1 cellular context compared by ENCODE assay signal in the genomic region with DNA sequence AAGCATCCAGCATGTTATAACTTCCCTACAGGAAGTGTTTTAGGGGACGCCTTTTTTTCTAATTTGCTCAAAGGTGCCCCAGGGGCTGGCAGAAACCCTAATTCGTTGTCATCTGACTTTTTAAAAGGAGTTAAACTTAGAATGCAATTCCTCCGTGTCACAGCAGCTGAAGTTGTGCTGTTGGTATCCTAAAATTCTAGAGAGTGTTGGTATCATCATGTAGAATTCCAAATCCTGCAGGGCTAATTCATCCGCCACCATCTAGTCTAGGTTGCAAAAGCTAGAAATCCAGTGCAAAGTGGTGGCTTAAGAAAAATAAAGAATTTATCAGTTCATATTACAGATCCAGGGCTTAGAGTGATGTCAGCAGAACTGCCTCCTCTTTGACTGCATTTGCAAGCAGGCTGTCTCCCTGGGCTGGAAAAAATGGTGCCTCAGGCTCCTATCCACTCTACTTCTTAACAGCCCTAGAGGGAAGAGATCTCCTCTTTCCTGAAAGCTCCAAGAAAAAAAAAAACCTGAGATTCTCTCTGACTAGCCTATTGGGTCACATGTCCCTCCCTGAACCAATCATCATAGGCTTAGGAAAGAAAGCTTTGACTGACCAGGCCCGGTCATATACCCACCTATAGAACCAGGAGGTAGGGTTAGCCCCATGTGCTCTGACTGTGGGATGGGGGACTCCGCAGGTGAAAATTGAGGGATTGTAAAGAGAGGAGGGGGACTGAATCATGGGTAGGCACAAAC.
TF ChIP-seq lines count a peak whose summit lies in the region.

No MANE protein-coding gene starts in this region.

TF ChIP-seq in K562, 482 proteins besides CTCF, POLR2A, EP300 and RAD21 (continued from another document):
- TF ChIP-seq, protein P1, sequence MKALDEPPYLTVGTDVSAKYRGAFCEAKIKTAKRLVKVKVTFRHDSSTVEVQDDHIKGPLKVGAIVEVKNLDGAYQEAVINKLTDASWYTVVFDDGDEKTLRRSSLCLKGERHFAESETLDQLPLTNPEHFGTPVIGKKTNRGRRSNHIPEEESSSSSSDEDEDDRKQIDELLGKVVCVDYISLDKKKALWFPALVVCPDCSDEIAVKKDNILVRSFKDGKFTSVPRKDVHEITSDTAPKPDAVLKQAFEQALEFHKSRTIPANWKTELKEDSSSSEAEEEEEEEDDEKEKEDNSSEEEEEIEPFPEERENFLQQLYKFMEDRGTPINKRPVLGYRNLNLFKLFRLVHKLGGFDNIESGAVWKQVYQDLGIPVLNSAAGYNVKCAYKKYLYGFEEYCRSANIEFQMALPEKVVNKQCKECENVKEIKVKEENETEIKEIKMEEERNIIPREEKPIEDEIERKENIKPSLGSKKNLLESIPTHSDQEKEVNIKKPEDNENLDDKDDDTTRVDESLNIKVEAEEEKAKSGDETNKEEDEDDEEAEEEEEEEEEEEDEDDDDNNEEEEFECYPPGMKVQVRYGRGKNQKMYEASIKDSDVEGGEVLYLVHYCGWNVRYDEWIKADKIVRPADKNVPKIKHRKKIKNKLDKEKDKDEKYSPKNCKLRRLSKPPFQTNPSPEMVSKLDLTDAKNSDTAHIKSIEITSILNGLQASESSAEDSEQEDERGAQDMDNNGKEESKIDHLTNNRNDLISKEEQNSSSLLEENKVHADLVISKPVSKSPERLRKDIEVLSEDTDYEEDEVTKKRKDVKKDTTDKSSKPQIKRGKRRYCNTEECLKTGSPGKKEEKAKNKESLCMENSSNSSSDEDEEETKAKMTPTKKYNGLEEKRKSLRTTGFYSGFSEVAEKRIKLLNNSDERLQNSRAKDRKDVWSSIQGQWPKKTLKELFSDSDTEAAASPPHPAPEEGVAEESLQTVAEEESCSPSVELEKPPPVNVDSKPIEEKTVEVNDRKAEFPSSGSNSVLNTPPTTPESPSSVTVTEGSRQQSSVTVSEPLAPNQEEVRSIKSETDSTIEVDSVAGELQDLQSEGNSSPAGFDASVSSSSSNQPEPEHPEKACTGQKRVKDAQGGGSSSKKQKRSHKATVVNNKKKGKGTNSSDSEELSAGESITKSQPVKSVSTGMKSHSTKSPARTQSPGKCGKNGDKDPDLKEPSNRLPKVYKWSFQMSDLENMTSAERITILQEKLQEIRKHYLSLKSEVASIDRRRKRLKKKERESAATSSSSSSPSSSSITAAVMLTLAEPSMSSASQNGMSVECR (CRISPR knock-in tag; IDR thresholded peaks at IDR 0.05) = no peak
- TF ChIP-seq GTF2E2 (tag; IDR thresholded peaks at IDR 0.05) = peak; percentile 58; the same call in 1 of the 2 replicates
- TF ChIP-seq E2F3 (CRISPR knock-in tag; IDR thresholded peaks at IDR 0.05) = no peak
- TF ChIP-seq, protein P2, sequence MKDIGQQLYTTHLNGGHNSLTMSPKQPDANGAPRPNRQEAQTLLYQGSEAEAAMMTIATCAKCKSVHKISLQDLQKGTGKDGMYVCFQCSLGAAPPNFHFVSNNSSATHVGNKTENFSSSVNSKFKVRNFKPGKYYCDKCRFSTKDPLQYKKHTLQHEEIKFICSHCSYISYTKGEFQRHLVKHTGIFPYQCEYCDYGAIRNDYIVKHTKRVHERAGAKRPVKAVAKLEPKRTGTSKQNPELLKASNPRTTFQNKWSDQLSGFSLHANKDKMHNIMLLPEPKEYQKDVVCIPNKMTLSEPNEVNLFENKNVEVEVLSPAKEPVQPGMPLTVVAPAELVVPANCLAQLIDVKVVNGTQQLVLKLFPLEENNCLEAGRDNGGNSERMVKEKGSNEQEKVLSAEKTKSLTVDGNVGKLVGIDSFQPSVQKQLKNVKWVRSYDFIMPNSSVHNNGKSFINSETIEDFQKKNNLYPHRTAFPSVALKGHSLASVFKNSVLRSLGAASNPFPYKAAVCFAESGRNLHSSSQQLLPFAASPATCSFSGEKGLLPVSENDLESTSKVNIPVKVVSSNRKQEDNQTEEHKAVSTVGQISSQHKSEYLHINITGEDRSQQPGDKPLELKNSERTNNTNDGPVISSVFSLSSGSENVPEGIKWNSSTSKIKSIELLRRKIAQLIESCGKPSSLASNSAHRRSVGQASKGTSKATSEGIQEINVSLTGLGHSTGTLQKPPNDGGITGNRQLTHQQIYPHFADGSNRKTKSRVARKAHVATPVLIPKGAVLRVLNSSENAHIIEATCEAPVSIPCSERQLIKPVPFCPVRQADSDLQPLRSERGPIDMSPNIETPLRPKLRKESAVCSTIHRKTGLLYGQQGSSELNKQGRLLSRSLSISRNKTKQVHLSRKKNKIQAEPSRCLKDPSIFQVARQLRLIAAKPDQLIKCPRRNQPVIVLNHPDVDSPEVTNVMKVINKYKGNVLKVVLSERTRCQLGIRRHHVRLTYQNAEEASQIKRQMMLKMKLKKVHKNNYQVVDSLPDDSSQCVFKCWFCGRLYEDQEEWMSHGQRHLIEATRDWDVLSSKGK (CRISPR knock-in tag; IDR thresholded peaks at IDR 0.05) = no peak
- TF ChIP-seq FIP1L1 (IDR thresholded peaks at IDR 0.05; ENCODE audit: low read depth, low read length, poor library complexity, severe bottlenecking) = no peak
- TF ChIP-seq ZFX (CRISPR knock-in tag; IDR thresholded peaks at IDR 0.05) = peak; percentile 34; the same call in 1 of the 2 replicates
- peak; percentile 85 for TF ChIP-seq RAD51 (IDR thresholded peaks at IDR 0.05; ENCODE audit: borderline replicate concordance, low read depth)
- 0 out of 2 replicates have a peak, but pooled peaks have one; percentile 39 for TF ChIP-seq ZKSCAN1 (IDR thresholded peaks at IDR 0.05; ENCODE audit: low read depth, low read length)
- no peak for TF ChIP-seq ZNF507 (tag; conservative IDR thresholded peaks at IDR 0.05)
- TF ChIP-seq ZNF584 (CRISPR knock-in tag; IDR thresholded peaks at IDR 0.05; ENCODE audit: low read depth) = 0 out of 2 replicates have a peak, but pooled peaks have one; percentile 13
- TF ChIP-seq, protein P3, sequence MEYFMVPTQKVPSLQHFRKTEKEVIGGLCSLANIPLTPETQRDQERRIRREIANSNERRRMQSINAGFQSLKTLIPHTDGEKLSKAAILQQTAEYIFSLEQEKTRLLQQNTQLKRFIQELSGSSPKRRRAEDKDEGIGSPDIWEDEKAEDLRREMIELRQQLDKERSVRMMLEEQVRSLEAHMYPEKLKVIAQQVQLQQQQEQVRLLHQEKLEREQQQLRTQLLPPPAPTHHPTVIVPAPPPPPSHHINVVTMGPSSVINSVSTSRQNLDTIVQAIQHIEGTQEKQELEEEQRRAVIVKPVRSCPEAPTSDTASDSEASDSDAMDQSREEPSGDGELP (CRISPR knock-in tag; IDR thresholded peaks at IDR 0.05; ENCODE audit: borderline replicate concordance) = no peak
- TF ChIP-seq, protein P4, sequence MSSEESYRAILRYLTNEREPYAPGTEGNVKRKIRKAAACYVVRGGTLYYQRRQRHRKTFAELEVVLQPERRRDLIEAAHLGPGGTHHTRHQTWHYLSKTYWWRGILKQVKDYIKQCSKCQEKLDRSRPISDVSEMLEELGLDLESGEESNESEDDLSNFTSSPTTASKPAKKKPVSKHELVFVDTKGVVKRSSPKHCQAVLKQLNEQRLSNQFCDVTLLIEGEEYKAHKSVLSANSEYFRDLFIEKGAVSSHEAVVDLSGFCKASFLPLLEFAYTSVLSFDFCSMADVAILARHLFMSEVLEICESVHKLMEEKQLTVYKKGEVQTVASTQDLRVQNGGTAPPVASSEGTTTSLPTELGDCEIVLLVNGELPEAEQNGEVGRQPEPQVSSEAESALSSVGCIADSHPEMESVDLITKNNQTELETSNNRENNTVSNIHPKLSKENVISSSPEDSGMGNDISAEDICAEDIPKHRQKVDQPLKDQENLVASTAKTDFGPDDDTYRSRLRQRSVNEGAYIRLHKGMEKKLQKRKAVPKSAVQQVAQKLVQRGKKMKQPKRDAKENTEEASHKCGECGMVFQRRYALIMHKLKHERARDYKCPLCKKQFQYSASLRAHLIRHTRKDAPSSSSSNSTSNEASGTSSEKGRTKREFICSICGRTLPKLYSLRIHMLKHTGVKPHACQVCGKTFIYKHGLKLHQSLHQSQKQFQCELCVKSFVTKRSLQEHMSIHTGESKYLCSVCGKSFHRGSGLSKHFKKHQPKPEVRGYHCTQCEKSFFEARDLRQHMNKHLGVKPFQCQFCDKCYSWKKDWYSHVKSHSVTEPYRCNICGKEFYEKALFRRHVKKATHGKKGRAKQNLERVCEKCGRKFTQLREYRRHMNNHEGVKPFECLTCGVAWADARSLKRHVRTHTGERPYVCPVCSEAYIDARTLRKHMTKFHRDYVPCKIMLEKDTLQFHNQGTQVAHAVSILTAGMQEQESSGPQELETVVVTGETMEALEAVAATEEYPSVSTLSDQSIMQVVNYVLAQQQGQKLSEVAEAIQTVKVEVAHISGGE (CRISPR knock-in tag; IDR thresholded peaks at IDR 0.05) = no peak; a peak in 1 of 6 replicates
- no peak for TF ChIP-seq IFI16 (CRISPR knock-in tag; IDR thresholded peaks at IDR 0.05)
- TF ChIP-seq, protein P5, sequence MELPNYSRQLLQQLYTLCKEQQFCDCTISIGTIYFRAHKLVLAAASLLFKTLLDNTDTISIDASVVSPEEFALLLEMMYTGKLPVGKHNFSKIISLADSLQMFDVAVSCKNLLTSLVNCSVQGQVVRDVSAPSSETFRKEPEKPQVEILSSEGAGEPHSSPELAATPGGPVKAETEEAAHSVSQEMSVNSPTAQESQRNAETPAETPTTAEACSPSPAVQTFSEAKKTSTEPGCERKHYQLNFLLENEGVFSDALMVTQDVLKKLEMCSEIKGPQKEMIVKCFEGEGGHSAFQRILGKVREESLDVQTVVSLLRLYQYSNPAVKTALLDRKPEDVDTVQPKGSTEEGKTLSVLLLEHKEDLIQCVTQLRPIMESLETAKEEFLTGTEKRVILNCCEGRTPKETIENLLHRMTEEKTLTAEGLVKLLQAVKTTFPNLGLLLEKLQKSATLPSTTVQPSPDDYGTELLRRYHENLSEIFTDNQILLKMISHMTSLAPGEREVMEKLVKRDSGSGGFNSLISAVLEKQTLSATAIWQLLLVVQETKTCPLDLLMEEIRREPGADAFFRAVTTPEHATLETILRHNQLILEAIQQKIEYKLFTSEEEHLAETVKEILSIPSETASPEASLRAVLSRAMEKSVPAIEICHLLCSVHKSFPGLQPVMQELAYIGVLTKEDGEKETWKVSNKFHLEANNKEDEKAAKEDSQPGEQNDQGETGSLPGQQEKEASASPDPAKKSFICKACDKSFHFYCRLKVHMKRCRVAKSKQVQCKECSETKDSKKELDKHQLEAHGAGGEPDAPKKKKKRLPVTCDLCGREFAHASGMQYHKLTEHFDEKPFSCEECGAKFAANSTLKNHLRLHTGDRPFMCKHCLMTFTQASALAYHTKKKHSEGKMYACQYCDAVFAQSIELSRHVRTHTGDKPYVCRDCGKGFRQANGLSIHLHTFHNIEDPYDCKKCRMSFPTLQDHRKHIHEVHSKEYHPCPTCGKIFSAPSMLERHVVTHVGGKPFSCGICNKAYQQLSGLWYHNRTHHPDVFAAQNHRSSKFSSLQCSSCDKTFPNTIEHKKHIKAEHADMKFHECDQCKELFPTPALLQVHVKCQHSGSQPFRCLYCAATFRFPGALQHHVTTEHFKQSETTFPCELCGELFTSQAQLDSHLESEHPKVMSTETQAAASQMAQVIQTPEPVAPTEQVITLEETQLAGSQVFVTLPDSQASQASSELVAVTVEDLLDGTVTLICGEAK (IDR thresholded peaks at IDR 0.05) = 0 out of 2 replicates have a peak, but pooled peaks have one; percentile 45
- TF ChIP-seq, protein P5 (CRISPR knock-in tag; IDR thresholded peaks at IDR 0.05) = no peak
TF ChIP-seq in K562: peak in this region for 26.
